ENCODE assay signal across 8 cellular contexts in the genomic region with DNA sequence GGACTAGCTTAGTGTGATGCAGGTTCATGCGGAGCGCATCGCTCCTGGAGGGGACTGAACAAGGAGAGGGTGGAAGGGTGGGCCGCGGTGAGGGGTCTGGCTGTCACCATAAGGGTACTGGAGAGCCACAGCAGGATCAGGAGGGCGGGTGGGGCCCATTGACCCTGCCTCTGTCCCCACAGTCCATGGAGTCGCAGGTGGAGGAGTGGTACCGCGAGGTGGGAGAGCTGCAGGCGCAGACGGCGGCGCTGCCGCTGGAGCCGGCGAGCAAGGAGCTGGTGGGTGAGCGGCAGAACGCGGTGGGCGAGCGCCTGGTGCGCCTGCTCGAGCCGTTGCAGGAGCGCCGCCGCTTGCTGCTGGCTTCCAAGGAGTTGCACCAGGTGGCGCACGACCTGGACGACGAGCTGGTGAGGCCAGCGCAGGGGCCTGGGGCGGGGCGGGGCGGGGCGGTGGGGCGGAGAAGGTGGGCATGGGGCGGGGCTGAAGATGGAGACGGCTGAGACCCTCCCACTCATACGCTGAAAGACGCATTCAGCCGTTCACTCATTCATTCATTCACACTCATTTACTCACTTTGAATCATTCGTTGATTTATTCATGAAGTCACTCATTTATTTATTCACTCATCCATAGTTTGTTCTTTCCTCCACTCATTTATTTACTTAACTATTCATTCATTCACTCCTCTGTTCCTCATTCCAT. TPM values are rescaled to one million over a fixed set of nuclear protein-coding genes. Genes with fewer than 3 reads are reported as not detected.
A peak's percentile ranks its signal among the peaks of the same experiment; 100 is the strongest.
DNase-seq lines count a peak whose midpoint lies in the region; ATAC-seq and TF ChIP-seq lines count a peak whose summit lies in the region.

No MANE protein-coding gene starts in this region.

- peaks cover 10% of the 10 kb centered on the region for H3K4me1 Mint-ChIP-seq in activated T-cell treated with anti-CD3 and anti-CD28 coated beads, Interleukin-2, amount 50 U/mL, for 4 hours (ENCODE audit: low read depth)

- H3K4me1 ChIP-seq in OCI-LY1 (ENCODE audit: insufficient read depth, low read length, severe bottlenecking) (peaks cover 3% of the 10 kb centered on the region), tibial artery (peaks cover 0 to 9% (median 5%) of the 10 kb centered on the region in 4 donors)

- no peaks in the 10 kb centered on the region for H3K79me2 ChIP-seq in OCI-LY1 (ENCODE audit: insufficient read depth, low read length)

- H3K9me3 ChIP-seq in OCI-LY1 (ENCODE audit: low read length) (no peaks in the 10 kb centered on the region), tibial artery (no peaks in the 10 kb centered on the region)

- intact Hi-C loops in tibial artery (cut with DNase I; ENCODE audit: low total_unique reads), result no loop called here

- H3K9me2 ChIP-seq in OCI-LY1 (ENCODE audit: low read depth, low read length), result no peaks in the 10 kb centered on the region

- no peak overlapping the region for H3K4me3 ChIP-seq in OCI-LY1 (ENCODE audit: low read depth, low read length, poor library complexity, severe bottlenecking)
- no peak overlapping the region for H3K4me3 ChIP-seq in fibroblast of villous mesenchyme (ENCODE audit: low read depth, low read length)
- H3K4me3 ChIP-seq in tibial artery, result no peak overlapping the region

- H3K27me3 ChIP-seq in OCI-LY1 (ENCODE audit: insufficient read depth, low read length) (no peaks in the 10 kb centered on the region), tibial artery (peaks cover 0 to 22% of the 10 kb centered on the region in 2 donors)

- H3K36me3 ChIP-seq in OCI-LY1 (ENCODE audit: insufficient read depth, low read length), result no peaks in the 10 kb centered on the region
- H3K36me3 ChIP-seq in tibial artery, result no peaks in the 10 kb centered on the region

- no peaks in the 10 kb centered on the region for H3K36me3 Mint-ChIP-seq in activated T-cell treated with anti-CD3 and anti-CD28 coated beads, Interleukin-2, amount 50 U/mL, for 4 hours (ENCODE audit: insufficient read depth)

- peak; percentile 28 to 52 for DNase-seq in NCI-H2081 (lab: John Stamatoyannopoulos, UW)
- no peak for DNase-seq in NCI-H2081 treated with DMSO at 0.1 percent for 48 hours (lab: John Stamatoyannopoulos, UW)
- peak; percentile 69 for DNase-seq in activated T-cell treated with anti-CD3 and anti-CD28 coated beads, Interleukin-2, amount 50 U/mL, for 4 hours
- DNase-seq in fibroblast of villous mesenchyme (ENCODE audit: low read depth), result peak; percentile 51
- DNase-seq in putamen (ENCODE audit: low spot score), result peak; percentile 61
- no peak for DNase-seq in tibial artery

- no peak overlapping the region for H3K4me3 Mint-ChIP-seq in activated T-cell treated with anti-CD3 and anti-CD28 coated beads, Interleukin-2, amount 50 U/mL, for 4 hours

- H3K27ac ChIP-seq in OCI-LY1 (ENCODE audit: low read depth, low read length, poor library complexity, severe bottlenecking) (no peak overlapping the region), tibial artery (no peak overlapping the region)

- H3K27me3 Mint-ChIP-seq in activated T-cell treated with anti-CD3 and anti-CD28 coated beads, Interleukin-2, amount 50 U/mL, for 4 hours (ENCODE audit: low read depth), result peaks cover 52% of the 10 kb centered on the region

- peak overlapping the region; percentile 13; the same call in 1 of the 2 replicates for H3K4me2 ChIP-seq in OCI-LY1 (ENCODE audit: low read length)

- H4K20me1 ChIP-seq in OCI-LY1 (ENCODE audit: insufficient read depth, low read length), result no peaks in the 10 kb centered on the region

- no peak overlapping the region for H3K9ac ChIP-seq in OCI-LY1 (ENCODE audit: low read length)

- H3F3A ChIP-seq in OCI-LY1 (ENCODE audit: insufficient read depth, low read length), result no peaks in the 10 kb centered on the region

- H2AFZ ChIP-seq in OCI-LY1 (ENCODE audit: low read length), result no peak overlapping the region

- no peaks in the 10 kb centered on the region for H3K9me3 Mint-ChIP-seq in activated T-cell treated with anti-CD3 and anti-CD28 coated beads, Interleukin-2, amount 50 U/mL, for 4 hours

- peak; percentile 56 for TF ChIP-seq CTCF in OCI-LY1 (IDR thresholded peaks at IDR 0.05; ENCODE audit: low read length)
- TF ChIP-seq CTCF in fibroblast of villous mesenchyme (IDR thresholded peaks at IDR 0.05; ENCODE audit: insufficient read depth, low read depth, low read length), result peak; percentile 37
- TF ChIP-seq CTCF in tibial artery (IDR thresholded peaks at IDR 0.05), result peak in 1 of 2 experiments; percentile 54

- peak; percentile 99 for ATAC-seq in activated T-cell treated with anti-CD3 and anti-CD28 coated beads, Interleukin-2, amount 50 U/mL, for 4 hours
- ATAC-seq in GM18520 (IDR thresholded peaks at IDR 0.05; ENCODE audit: unreplicated experiment), result no peak

RNA-seq across cellular contexts. Expression of gene SHKBP1, which starts 27.5 kb away (rescaled TPM):
- total RNA-seq in activated T-cell treated with anti-CD3 and anti-CD28 coated beads, Interleukin-2, amount 50 U/mL, for 4 hours, result 10 to 100 TPM; 80.1 to 86.1 (median 84.8) TPM
- total RNA-seq in fibroblast of villous mesenchyme, result 17.7 and 20.9 TPM in 2 replicates

RNA-seq across cellular contexts. Expression of gene LTBP4, which starts 52.0 kb away (rescaled TPM):
- total RNA-seq in activated T-cell treated with anti-CD3 and anti-CD28 coated beads, Interleukin-2, amount 50 U/mL, for 4 hours, result 100 to 1,000 TPM; 210 to 251 (median 213) TPM
- total RNA-seq in fibroblast of villous mesenchyme, result 18.4 and 21.2 TPM in 2 replicates

Comparison
In these comparisons a context has a peak if more than half of its experiments do, and no peak if none do; other contexts are left out.
1. DNase-seq: peak in NCI-H2081 (2 of 2), activated T-cell treated with anti-CD3 and anti-CD28 coated beads, Interleukin-2, amount 50 U/mL, for 4 hours (single experiment), fibroblast of villous mesenchyme (single experiment) and putamen (single experiment); none in NCI-H2081 treated with DMSO at 0.1 percent for 48 hours (single experiment) and tibial artery (0 of 2).